ENCODE assay signal across 17 cellular contexts in genomic region chr4:76188149-76188548, GRCh38.
"Had no signal": no experiment of that assay in that cellular context is flagged by ENCODE, and none has a peak within 500 bp of the region (broad histone marks: within the 10 kb centered on the region; RNA-seq: fewer than 3 reads in every experiment).

No MANE protein-coding gene starts in this region.

- H3K36me3 ChIP-seq: ovary had no signal

- H3K27ac Mint-ChIP-seq: activated CD4-positive, alpha-beta T cell treated with anti-CD3 and anti-CD28 coated beads, Interleukin-2, amount 10 ng/mL, durations not matched to agents 24 days and 14 days; activated CD8-positive, alpha-beta T cell treated with anti-CD3 and anti-CD28 coated beads, Interleukin-2, amount 10 ng/mL, durations not matched to agents 7 days and 5 days; activated naive CD4-positive, alpha-beta T cell treated with anti-CD3 and anti-CD28 coated beads for 36 hours; activated T-cell treated with anti-CD3 and anti-CD28 coated beads, Interleukin-2, amount 50 U/mL, for 24 hours; activated T-helper 2 cell treated with anti-CD3 and anti-CD28 coated beads, Interferon-gamma antibody, Interleukin-2, Interleukin-4, amounts not matched to agents 10 μg/mL and 5 μg/mL and 100 μg/mL, durations not matched to agents 14 hours and 24 hours and 36 hours; dendritic cell treated with granulocyte-macrophage colony-stimulating factor and Interleukin-4, amounts not matched to agents 40 ng/mL and 50 ng/mL, for 4 days had no signal

- DNase-seq: activated CD4-positive, alpha-beta T cell treated with anti-CD3 and anti-CD28 coated beads, Interleukin-2, amount 10 ng/mL, durations not matched to agents 24 days and 14 days; activated CD8-positive, alpha-beta T cell treated with anti-CD3 and anti-CD28 coated beads, Interleukin-2, amount 10 ng/mL, durations not matched to agents 7 days and 5 days; activated naive CD4-positive, alpha-beta T cell treated with anti-CD3 and anti-CD28 coated beads for 36 hours; activated T-cell treated with anti-CD3 and anti-CD28 coated beads, Interleukin-2, amount 50 U/mL, for 24 hours; foreskin fibroblast; glutamatergic neuron; islet precursor cell; naive B cell; ovary; SIG-M5; stimulated activated naive CD4-positive, alpha-beta T cell treated with Interleukin-2 at 50 U/mL for 16 hours; T-helper 1 cell; T-helper 9 cell had no signal

- H3K27ac ChIP-seq: ovary had no signal

- H3K27me3 ChIP-seq: ovary had no signal

- H3K27me3 Mint-ChIP-seq: activated CD4-positive, alpha-beta T cell treated with anti-CD3 and anti-CD28 coated beads, Interleukin-2, amount 10 ng/mL, durations not matched to agents 24 days and 14 days; activated T-cell treated with anti-CD3 and anti-CD28 coated beads, Interleukin-2, amount 50 U/mL, for 24 hours; dendritic cell treated with granulocyte-macrophage colony-stimulating factor and Interleukin-4, amounts not matched to agents 40 ng/mL and 50 ng/mL, for 4 days; naive B cell had no signal

- H3K4me3 Mint-ChIP-seq: activated CD4-positive, alpha-beta T cell treated with anti-CD3 and anti-CD28 coated beads, Interleukin-2, amount 10 ng/mL, durations not matched to agents 24 days and 14 days; activated CD8-positive, alpha-beta T cell treated with anti-CD3 and anti-CD28 coated beads, Interleukin-2, amount 10 ng/mL, durations not matched to agents 7 days and 5 days; activated naive CD4-positive, alpha-beta T cell treated with anti-CD3 and anti-CD28 coated beads for 36 hours; activated T-cell treated with anti-CD3 and anti-CD28 coated beads, Interleukin-2, amount 50 U/mL, for 24 hours; dendritic cell treated with granulocyte-macrophage colony-stimulating factor and Interleukin-4, amounts not matched to agents 40 ng/mL and 50 ng/mL, for 4 days; naive B cell; neural crest cell had no signal

- H3K4me2 ChIP-seq: smooth muscle cell had no signal

- H3K4me1 Mint-ChIP-seq: activated CD4-positive, alpha-beta T cell treated with anti-CD3 and anti-CD28 coated beads, Interleukin-2, amount 10 ng/mL, durations not matched to agents 24 days and 14 days had no signal

- H3K9me3 ChIP-seq: ovary had no signal

- H3K4me3 ChIP-seq: ovary, smooth muscle cell had no signal

- H3K9me3 Mint-ChIP-seq: dendritic cell treated with granulocyte-macrophage colony-stimulating factor and Interleukin-4, amounts not matched to agents 40 ng/mL and 50 ng/mL, for 4 days; neural crest cell had no signal
